Comparison of ENCODE assay signal across 8 cellular contexts in the genomic region with DNA sequence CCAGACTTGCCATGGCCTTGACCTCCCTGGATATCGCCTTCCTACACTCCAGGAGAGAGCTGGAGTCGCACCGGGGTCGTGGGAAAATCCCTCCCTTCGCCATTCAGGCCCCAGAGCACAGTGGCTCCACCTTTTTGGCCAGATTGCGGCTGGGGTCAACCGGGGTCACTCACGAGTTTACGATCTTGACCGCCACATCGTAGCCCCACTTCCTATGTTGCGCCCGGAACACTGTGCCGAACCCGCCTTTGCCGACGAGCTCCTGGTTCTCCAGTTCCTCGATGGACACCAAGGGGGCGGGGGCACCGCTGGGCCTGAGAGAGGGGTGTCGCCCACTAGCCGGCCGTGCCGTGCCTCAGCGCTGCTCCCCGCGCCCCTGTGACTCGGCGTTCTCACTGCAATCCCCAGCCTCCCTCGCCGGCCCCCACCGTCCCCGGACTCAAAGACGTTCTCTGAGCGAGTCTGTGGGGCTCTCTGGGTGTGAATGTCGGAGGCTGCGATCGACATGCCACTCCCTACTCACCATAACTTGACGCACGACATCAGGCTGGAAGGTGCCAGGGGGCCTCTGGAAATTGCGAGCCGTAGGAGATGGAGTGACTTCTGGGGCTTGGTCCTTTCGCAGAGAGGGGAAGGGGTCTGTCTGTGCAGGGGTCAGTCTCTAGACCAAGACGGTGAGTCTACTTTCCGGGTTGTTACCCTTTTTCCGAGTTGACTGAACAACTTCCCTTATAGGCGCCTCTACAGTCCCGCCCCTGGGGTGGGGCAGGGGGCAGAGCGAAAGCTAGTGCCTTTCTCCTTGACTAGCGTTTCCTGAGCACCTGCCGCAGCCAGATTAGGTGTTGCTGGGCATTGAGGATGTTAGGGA. TPM values are rescaled to one million over a fixed set of nuclear protein-coding genes. Genes with fewer than 3 reads are reported as not detected.
DNase-seq lines count a peak whose midpoint lies in the region; ATAC-seq and TF ChIP-seq lines count a peak whose summit lies in the region.

RIPK3 (minus strand) TSS at position 708 of the 868 bp plus-strand sequence; CDS start at position 543, 165 bp downstream.

- H3K27me3 ChIP-seq in colonic mucosa = peaks cover 8% of the 10 kb centered on the region

- no peaks in the 10 kb centered on the region for H3K36me3 ChIP-seq in colonic mucosa

- H3K27ac Mint-ChIP-seq in mesothelial cell of epicardium = no peak within 1 kb of the TSS

- H3K9ac ChIP-seq in colonic mucosa (ENCODE audit: low read depth in 2 of 2, low read length in 2 of 2) = peak within 1 kb of the TSS; percentile 66 to 95

- intact Hi-C loops in colonic mucosa (cut with DNase I) = no loop called here

- TF ChIP-seq CTCF in colonic mucosa (IDR thresholded peaks at IDR 0.05) (no peak), mesothelial cell of epicardium (IDR thresholded peaks at IDR 0.05; ENCODE audit: unreplicated experiment) (no peak)

- H3K4me1 Mint-ChIP-seq in mesothelial cell of epicardium = peaks cover 11% of the 10 kb centered on the region

- H3K9me3 ChIP-seq in colonic mucosa = no peaks in the 10 kb centered on the region

- no peaks in the 10 kb centered on the region for H3K36me3 Mint-ChIP-seq in mesothelial cell of epicardium

- H3K27ac ChIP-seq in colonic mucosa = peak within 1 kb of the TSS; percentile 60

- H3K4me1 ChIP-seq in colonic mucosa = peaks cover 11% of the 10 kb centered on the region

- peak; percentile 35 to 58 (median 42) for DNase-seq in activated CD4-positive, CD25-positive, alpha-beta regulatory T cell (lab: John Stamatoyannopoulos, UW)
- peak; percentile 93 for DNase-seq in colonic mucosa
- no peak for DNase-seq in mesothelial cell of epicardium (ENCODE audit: low spot score in 2 of 2, unreplicated experiment in 2 of 2)
- peak; percentile 65 for DNase-seq in stimulated activated naive CD4-positive, alpha-beta T cell treated with Interleukin-2 at 50 U/mL for 16 hours (lab: John Stamatoyannopoulos, UW)
- DNase-seq in DMS114 treated with DMSO at 0.1 percent for 48 hours (lab: John Stamatoyannopoulos, UW; ENCODE audit: unreplicated experiment) = no peak
- DNase-seq in NCI-H1105 treated with DMSO at 0.1 percent for 48 hours (lab: John Stamatoyannopoulos, UW) = no peak

- H3K4me3 ChIP-seq in colonic mucosa = peak within 1 kb of the TSS; percentile 66

- ATAC-seq in GM19023 (IDR thresholded peaks at IDR 0.05; ENCODE audit: unreplicated experiment) (peak; percentile 90), HG03108 (IDR thresholded peaks at IDR 0.05; ENCODE audit: unreplicated experiment) (peak; percentile 85)

- H3K4me3 Mint-ChIP-seq in mesothelial cell of epicardium = peak within 1 kb of the TSS; percentile 63

- peaks cover 88% of the 10 kb centered on the region for H3K27me3 Mint-ChIP-seq in mesothelial cell of epicardium (ENCODE audit: low read depth)

- no peaks in the 10 kb centered on the region for H3K9me3 Mint-ChIP-seq in mesothelial cell of epicardium

RNA-seq across cellular contexts. Expression of gene RIPK3, which starts in this region (rescaled TPM):
- 10 to 100 TPM; 30.1 to 38.2 TPM for total RNA-seq in colonic mucosa
- 1.9 to 2.2 TPM (median 2.0 TPM) in 3 replicates for total RNA-seq in mesothelial cell of epicardium

Comparison
In these comparisons a context has a peak if more than half of its experiments do, and no peak if none do; other contexts are left out.
1. DNase-seq: peak in activated CD4-positive, CD25-positive, alpha-beta regulatory T cell (4 of 4), colonic mucosa (single experiment) and stimulated activated naive CD4-positive, alpha-beta T cell treated with Interleukin-2 at 50 U/mL for 16 hours (single experiment); none in mesothelial cell of epicardium (0 of 2), DMS114 treated with DMSO at 0.1 percent for 48 hours (single experiment) and NCI-H1105 treated with DMSO at 0.1 percent for 48 hours (single experiment).